Comparison of ENCODE assay signal across 19 cellular contexts in genomic region chr2:85899284-85899683, GRCh38. TPM values are rescaled to one million over a fixed set of nuclear protein-coding genes. Genes with fewer than 3 reads are reported as not detected.
DNase-seq lines count a peak whose midpoint lies in the region; ATAC-seq and TF ChIP-seq lines count a peak whose summit lies in the region.
"Had no signal": no experiment of that assay in that cellular context is flagged by ENCODE, and none has a peak within 500 bp of the region (broad histone marks: within the 10 kb centered on the region; RNA-seq: fewer than 3 reads in every experiment).

No MANE protein-coding gene starts in this region.

- peaks cover 39% of the 10 kb centered on the region for H3K4me1 ChIP-seq in BLaER1
- H3K4me1 ChIP-seq: BE2C had no signal

- ATAC-seq in CD4-positive, alpha-beta T cell (ENCODE audit: poor library complexity), result no peak
- peak; percentile 34 for ATAC-seq in activated CD8-positive, alpha-beta T cell treated with anti-CD3 and anti-CD28 coated beads for 36 hours
- ATAC-seq in naive thymus-derived CD8-positive, alpha-beta T cell, result no peak
- no peak for ATAC-seq in left lobe of liver
- ATAC-seq: GM12878 had no signal

- no peak overlapping the region for H3K4me3 ChIP-seq in BLaER1
- H3K4me3 ChIP-seq: GM12878 had no signal

- peaks cover 17% of the 10 kb centered on the region for H3K4me1 Mint-ChIP-seq in CD4-positive, alpha-beta T cell (ENCODE audit: low read depth)
- peaks cover 27% of the 10 kb centered on the region for H3K4me1 Mint-ChIP-seq in activated CD8-positive, alpha-beta T cell treated with anti-CD3 and anti-CD28 coated beads for 36 hours (ENCODE audit: low read depth)
- H3K4me1 Mint-ChIP-seq in naive thymus-derived CD8-positive, alpha-beta T cell, result peaks cover 16 to 47% (median 37%) of the 10 kb centered on the region in 4 donors

- POLR2A ChIA-PET in CD4-positive, alpha-beta T cell (lab: Charles Lee), result interaction anchor here (1.8 kb wide), 1 partner anchor 12 kb away, joined by 5 read pairs; no protein-coding TSS in a partner anchor
- POLR2A ChIA-PET in activated CD8-positive, alpha-beta T cell treated with anti-CD3 and anti-CD28 coated beads for 36 hours (lab: Charles Lee), result interaction anchor here (0.9 to 1.0 kb wide), 2 partner anchors 9 to 138 kb away, joined by 3 read pairs; no protein-coding TSS in a partner anchor
- POLR2A ChIA-PET in naive thymus-derived CD8-positive, alpha-beta T cell (lab: Charles Lee), result interaction anchor here (2.2 kb wide), 1 partner anchor 9 kb away, joined by 17 read pairs; the partner anchor contains the start of gene ST3GAL5

- H3K27ac Mint-ChIP-seq in CD4-positive, alpha-beta T cell, result peak overlapping the region; percentile 14
- H3K27ac Mint-ChIP-seq in activated CD8-positive, alpha-beta T cell treated with anti-CD3 and anti-CD28 coated beads for 36 hours, result no peak overlapping the region
- peak overlapping the region; percentile 12 to 88 (median 55) for H3K27ac Mint-ChIP-seq in naive thymus-derived CD8-positive, alpha-beta T cell
- H3K27ac Mint-ChIP-seq: IgD-negative memory B cell had no signal

- H3K36me3 Mint-ChIP-seq in CD4-positive, alpha-beta T cell (ENCODE audit: low read depth), result no peaks in the 10 kb centered on the region
- H3K36me3 Mint-ChIP-seq in activated CD8-positive, alpha-beta T cell treated with anti-CD3 and anti-CD28 coated beads for 36 hours (ENCODE audit: low read depth), result peaks cover 1% of the 10 kb centered on the region
- peaks cover 0 to 9% (median 5%) of the 10 kb centered on the region in 3 donors for H3K36me3 Mint-ChIP-seq in naive thymus-derived CD8-positive, alpha-beta T cell

- H3K27me3 Mint-ChIP-seq in CD4-positive, alpha-beta T cell, result no peaks in the 10 kb centered on the region
- no peaks in the 10 kb centered on the region for H3K27me3 Mint-ChIP-seq in activated CD8-positive, alpha-beta T cell treated with anti-CD3 and anti-CD28 coated beads for 36 hours
- no peaks in the 10 kb centered on the region for H3K27me3 Mint-ChIP-seq in naive thymus-derived CD8-positive, alpha-beta T cell
- H3K27me3 Mint-ChIP-seq: IgD-negative memory B cell had no signal

- peak overlapping the region; percentile 56 for H3K4me2 ChIP-seq in BLaER1

- H3K27me3 ChIP-seq in BLaER1, result no peaks in the 10 kb centered on the region
- H3K27me3 ChIP-seq in CD4-positive, alpha-beta T cell (ENCODE audit: control insufficient read depth, insufficient read depth, low read length), result no peaks in the 10 kb centered on the region
- H3K27me3 ChIP-seq: BE2C had no signal

- intact Hi-C loops in CD4-positive, alpha-beta T cell (cut with DNase I, micrococcal nuclease), result no loop called here
- intact Hi-C loops in activated CD8-positive, alpha-beta T cell treated with anti-CD3 and anti-CD28 coated beads for 36 hours (cut with micrococcal nuclease), result no loop called here

- CTCF ChIA-PET in CD4-positive, alpha-beta T cell (lab: Charles Lee), result interaction anchor here (0.5 to 1.6 kb wide), 3 partner anchors 10 to 82 kb away, joined by 3 to 4 read pairs (median 3); no protein-coding TSS in a partner anchor
- CTCF ChIA-PET in activated CD8-positive, alpha-beta T cell treated with anti-CD3 and anti-CD28 coated beads for 36 hours (lab: Charles Lee), result interaction anchor here (1.2 to 3.2 kb wide), 4 partner anchors 11 to 181 kb away, joined by 3 to 19 read pairs (median 6); partner anchors contain the start of gene ST3GAL5

- no peak for DNase-seq in CD4-positive, alpha-beta T cell
- no peak for DNase-seq in activated CD8-positive, alpha-beta T cell treated with anti-CD3 and anti-CD28 coated beads for 36 hours
- no peak for DNase-seq in naive thymus-derived CD8-positive, alpha-beta T cell
- DNase-seq in NOMO-1 treated with DMSO at 0.1 percent for 48 hours (lab: John Stamatoyannopoulos, UW; ENCODE audit: unreplicated experiment) (no peak), RPMI8226 (no peak), left lobe of liver (ENCODE audit: low spot score) (no peak)
- DNase-seq: BE2C, DND-41, H7, Karpas-422, NCI-H1048, NCI-H1417 treated with DMSO at 0.1 percent for 48 hours, NCI-H187, NCI-H446 treated with DMSO at 0.1 percent for 48 hours, NCI-H526 treated with DMSO at 0.1 percent for 48 hours, SHP77 had no signal

- no peak for TF ChIP-seq CTCF in CD4-positive, alpha-beta T cell (IDR thresholded peaks at IDR 0.05)
- no peak for TF ChIP-seq CTCF in activated CD8-positive, alpha-beta T cell treated with anti-CD3 and anti-CD28 coated beads for 36 hours (IDR thresholded peaks at IDR 0.05)

- H3K4me3 Mint-ChIP-seq in CD4-positive, alpha-beta T cell, result no peak overlapping the region
- no peak overlapping the region for H3K4me3 Mint-ChIP-seq in activated CD8-positive, alpha-beta T cell treated with anti-CD3 and anti-CD28 coated beads for 36 hours
- peak overlapping the region in 1 of 10 donors; percentile 3 for H3K4me3 Mint-ChIP-seq in naive thymus-derived CD8-positive, alpha-beta T cell

- H3K9me3 Mint-ChIP-seq in CD4-positive, alpha-beta T cell, result peaks cover 3% of the 10 kb centered on the region
- peaks cover 10% of the 10 kb centered on the region for H3K9me3 Mint-ChIP-seq in activated CD8-positive, alpha-beta T cell treated with anti-CD3 and anti-CD28 coated beads for 36 hours
- H3K9me3 Mint-ChIP-seq in naive thymus-derived CD8-positive, alpha-beta T cell, result peaks cover 0 to 12% (median 2%) of the 10 kb centered on the region in 9 donors

- H3K27ac ChIP-seq in BLaER1, result no peak overlapping the region
- H3K27ac ChIP-seq in CD4-positive, alpha-beta T cell (ENCODE audit: low read depth, low read length), result no peak overlapping the region

- H3K36me3 ChIP-seq in BLaER1, result no peaks in the 10 kb centered on the region; the same call in 1 of the 2 replicates
- H3K36me3 ChIP-seq: BE2C had no signal

- H3K9ac ChIP-seq in BLaER1, result no peak overlapping the region

- H4K20me1 ChIP-seq in BLaER1, result no peaks in the 10 kb centered on the region

- H3K9me3 ChIP-seq in BLaER1, result peaks cover 32% of the 10 kb centered on the region
- no peaks in the 10 kb centered on the region for H3K9me3 ChIP-seq in CD4-positive, alpha-beta T cell (ENCODE audit: control insufficient read depth, low read length)
- H3K9me3 ChIP-seq: BE2C had no signal

RNA-seq across cellular contexts. Expression of gene ST3GAL5, which starts 10.5 kb away (rescaled TPM):
- total RNA-seq in CD4-positive, alpha-beta T cell, result 10 to 100 TPM; 76.7 to 77.8 TPM
- total RNA-seq in activated CD8-positive, alpha-beta T cell treated with anti-CD3 and anti-CD28 coated beads for 36 hours, result 10 to 100 TPM; 21.1 to 21.5 TPM
- 10 to 100 TPM; 42.1 to 44.1 TPM for total RNA-seq in naive thymus-derived CD8-positive, alpha-beta T cell
- 10 to 100 TPM; 17.1 to 23.8 (median 17.3) TPM for polyA plus RNA-seq in naive thymus-derived CD8-positive, alpha-beta T cell
- total RNA-seq in left lobe of liver, result 12.8 TPM
